In genomic region chr1:156130578-156130942, GRCh38 we compare ENCODE assay signal across 1 cellular context.
TF ChIP-seq lines count a peak whose summit lies in the region.

No MANE protein-coding gene starts in this region.

TF ChIP-seq in endothelial cell of umbilical vein, 7 proteins besides CTCF, POLR2A, EP300 and RAD21:
- TF ChIP-seq MYC (IDR thresholded peaks at IDR 0.05; ENCODE audit: low read depth, low read length) (no peak), FOS (IDR thresholded peaks at IDR 0.05; ENCODE audit: borderline replicate concordance, insufficient read depth, low read length) (no peak), POLR2AphosphoS5 (IDR thresholded peaks at IDR 0.05; ENCODE audit: insufficient read depth, low read depth, low read length) (no peak), MAX (IDR thresholded peaks at IDR 0.05; ENCODE audit: insufficient read depth, insufficient read length) (no peak), JUN (IDR thresholded peaks at IDR 0.05; ENCODE audit: borderline replicate concordance, insufficient read depth, insufficient read length, low read depth) (no peak), GATA2 (IDR thresholded peaks at IDR 0.05; ENCODE audit: insufficient read depth, insufficient read length, low read depth, low read length) (no peak), EZH2 (IDR thresholded peaks at IDR 0.05; ENCODE audit: borderline replicate concordance, low read depth, low read length, severe bottlenecking) (no peak)
